Comparison of ENCODE assay signal across 1 cellular context in genomic region chr3:38117748-38118420, GRCh38.
TF ChIP-seq lines count a peak whose summit lies in the region.

No MANE protein-coding gene starts in this region.

TF ChIP-seq in HepG2, 621 proteins besides CTCF, POLR2A, EP300 and RAD21 (continued from another document and continues in another):
- TF ChIP-seq, protein P1, sequence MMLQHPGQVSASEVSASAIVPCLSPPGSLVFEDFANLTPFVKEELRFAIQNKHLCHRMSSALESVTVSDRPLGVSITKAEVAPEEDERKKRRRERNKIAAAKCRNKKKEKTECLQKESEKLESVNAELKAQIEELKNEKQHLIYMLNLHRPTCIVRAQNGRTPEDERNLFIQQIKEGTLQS (CRISPR knock-in tag; IDR thresholded peaks at IDR 0.05): no peak
- no peak for TF ChIP-seq ZNF747 (CRISPR knock-in tag; IDR thresholded peaks at IDR 0.05; ENCODE audit: borderline replicate concordance)
- TF ChIP-seq RNF219 (CRISPR knock-in tag; IDR thresholded peaks at IDR 0.05): no peak
- TF ChIP-seq, protein P2, sequence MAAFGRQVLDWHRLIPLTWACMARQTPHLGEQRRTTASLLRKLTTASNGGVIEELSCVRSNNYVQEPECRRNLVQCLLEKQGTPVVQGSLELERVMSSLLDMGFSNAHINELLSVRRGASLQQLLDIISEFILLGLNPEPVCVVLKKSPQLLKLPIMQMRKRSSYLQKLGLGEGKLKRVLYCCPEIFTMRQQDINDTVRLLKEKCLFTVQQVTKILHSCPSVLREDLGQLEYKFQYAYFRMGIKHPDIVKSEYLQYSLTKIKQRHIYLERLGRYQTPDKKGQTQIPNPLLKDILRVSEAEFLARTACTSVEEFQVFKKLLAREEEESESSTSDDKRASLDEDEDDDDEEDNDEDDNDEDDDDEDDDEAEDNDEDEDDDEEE (CRISPR knock-in tag; IDR thresholded peaks at IDR 0.05): peak; percentile 76; the same call in 1 of the 2 replicates
- TF ChIP-seq NFIC (IDR thresholded peaks at IDR 0.05; ENCODE audit: low read length): peak; percentile 22; the same call in 1 of the 2 replicates
- TF ChIP-seq ZNF790 (CRISPR knock-in tag; IDR thresholded peaks at IDR 0.05; ENCODE audit: borderline replicate concordance): no peak
- no peak; the same call in 1 of the 2 replicates for TF ChIP-seq CEBPG (CRISPR knock-in tag; IDR thresholded peaks at IDR 0.05)
- TF ChIP-seq NR2C2 (CRISPR knock-in tag; IDR thresholded peaks at IDR 0.05; ENCODE audit: borderline replicate concordance): peak; percentile 35; the same call in 1 of the 2 replicates
- TF ChIP-seq ZNF343 (CRISPR knock-in tag; IDR thresholded peaks at IDR 0.05): no peak
- peak; percentile 93 for TF ChIP-seq AGO2 (optimal IDR thresholded peaks at IDR 0.05; ENCODE audit: low read depth, low read length)
- peak; percentile 41; the same call in 1 of the 2 replicates for TF ChIP-seq MXD4 (CRISPR knock-in tag; IDR thresholded peaks at IDR 0.05)
- no peak for TF ChIP-seq ZNF598 (CRISPR knock-in tag; IDR thresholded peaks at IDR 0.05; ENCODE audit: borderline replicate concordance)
- TF ChIP-seq, protein P3, sequence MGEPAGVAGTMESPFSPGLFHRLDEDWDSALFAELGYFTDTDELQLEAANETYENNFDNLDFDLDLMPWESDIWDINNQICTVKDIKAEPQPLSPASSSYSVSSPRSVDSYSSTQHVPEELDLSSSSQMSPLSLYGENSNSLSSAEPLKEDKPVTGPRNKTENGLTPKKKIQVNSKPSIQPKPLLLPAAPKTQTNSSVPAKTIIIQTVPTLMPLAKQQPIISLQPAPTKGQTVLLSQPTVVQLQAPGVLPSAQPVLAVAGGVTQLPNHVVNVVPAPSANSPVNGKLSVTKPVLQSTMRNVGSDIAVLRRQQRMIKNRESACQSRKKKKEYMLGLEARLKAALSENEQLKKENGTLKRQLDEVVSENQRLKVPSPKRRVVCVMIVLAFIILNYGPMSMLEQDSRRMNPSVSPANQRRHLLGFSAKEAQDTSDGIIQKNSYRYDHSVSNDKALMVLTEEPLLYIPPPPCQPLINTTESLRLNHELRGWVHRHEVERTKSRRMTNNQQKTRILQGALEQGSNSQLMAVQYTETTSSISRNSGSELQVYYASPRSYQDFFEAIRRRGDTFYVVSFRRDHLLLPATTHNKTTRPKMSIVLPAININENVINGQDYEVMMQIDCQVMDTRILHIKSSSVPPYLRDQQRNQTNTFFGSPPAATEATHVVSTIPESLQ (CRISPR knock-in tag; conservative IDR thresholded peaks at IDR 0.05): no peak
- no peak for TF ChIP-seq GLI4 (CRISPR knock-in tag; IDR thresholded peaks at IDR 0.05; ENCODE audit: borderline replicate concordance)
- 0 out of 2 replicates have a peak, but pooled peaks have one; percentile 30 for TF ChIP-seq THAP11 (CRISPR knock-in tag; IDR thresholded peaks at IDR 0.05)
- TF ChIP-seq SOX13 (IDR thresholded peaks at IDR 0.05): peak; percentile 6; the same call in 1 of the 2 replicates
- TF ChIP-seq SOX13 (CRISPR knock-in tag; conservative IDR thresholded peaks at IDR 0.05 in 1 of 2, IDR thresholded peaks at IDR 0.05 in 1 of 2): no peak
- peak; percentile 9 for TF ChIP-seq SKI (IDR thresholded peaks at IDR 0.05; ENCODE audit: partially characterized antibody)
- TF ChIP-seq, protein P4, sequence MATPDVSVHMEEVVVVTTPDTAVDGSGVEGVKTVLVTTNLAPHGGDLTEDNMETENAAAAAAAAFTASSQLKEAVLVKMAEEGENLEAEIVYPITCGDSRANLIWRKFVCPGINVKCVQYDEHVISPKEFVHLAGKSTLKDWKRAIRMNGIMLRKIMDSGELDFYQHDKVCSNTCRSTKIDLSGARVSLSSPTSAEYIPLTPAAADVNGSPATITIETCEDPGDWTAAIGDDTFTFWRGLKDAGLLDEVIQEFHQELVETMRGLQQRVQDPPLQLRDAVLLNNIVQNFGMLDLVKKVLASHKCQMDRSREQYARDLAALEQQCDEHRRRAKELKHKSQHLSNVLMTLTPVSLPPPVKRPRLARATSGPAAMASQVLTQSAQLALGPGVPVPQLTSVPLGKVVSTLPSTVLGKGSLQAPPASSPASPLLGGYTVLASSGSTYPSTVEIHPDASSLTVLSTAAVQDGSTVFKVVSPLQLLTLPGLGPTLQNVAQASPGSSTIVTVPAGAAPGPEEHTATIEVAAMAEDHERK (CRISPR knock-in tag; IDR thresholded peaks at IDR 0.05; ENCODE audit: low read depth): no peak
- TF ChIP-seq, protein P5, sequence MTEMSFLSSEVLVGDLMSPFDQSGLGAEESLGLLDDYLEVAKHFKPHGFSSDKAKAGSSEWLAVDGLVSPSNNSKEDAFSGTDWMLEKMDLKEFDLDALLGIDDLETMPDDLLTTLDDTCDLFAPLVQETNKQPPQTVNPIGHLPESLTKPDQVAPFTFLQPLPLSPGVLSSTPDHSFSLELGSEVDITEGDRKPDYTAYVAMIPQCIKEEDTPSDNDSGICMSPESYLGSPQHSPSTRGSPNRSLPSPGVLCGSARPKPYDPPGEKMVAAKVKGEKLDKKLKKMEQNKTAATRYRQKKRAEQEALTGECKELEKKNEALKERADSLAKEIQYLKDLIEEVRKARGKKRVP (CRISPR knock-in tag; IDR thresholded peaks at IDR 0.05): no peak; a peak in 1 of 4 replicates
- TF ChIP-seq ZEB1 (IDR thresholded peaks at IDR 0.05; ENCODE audit: insufficient replicate concordance, low read depth): no peak
- no peak for TF ChIP-seq TP53 (CRISPR knock-in tag; conservative IDR thresholded peaks at IDR 0.05)
- TF ChIP-seq, protein P6, sequence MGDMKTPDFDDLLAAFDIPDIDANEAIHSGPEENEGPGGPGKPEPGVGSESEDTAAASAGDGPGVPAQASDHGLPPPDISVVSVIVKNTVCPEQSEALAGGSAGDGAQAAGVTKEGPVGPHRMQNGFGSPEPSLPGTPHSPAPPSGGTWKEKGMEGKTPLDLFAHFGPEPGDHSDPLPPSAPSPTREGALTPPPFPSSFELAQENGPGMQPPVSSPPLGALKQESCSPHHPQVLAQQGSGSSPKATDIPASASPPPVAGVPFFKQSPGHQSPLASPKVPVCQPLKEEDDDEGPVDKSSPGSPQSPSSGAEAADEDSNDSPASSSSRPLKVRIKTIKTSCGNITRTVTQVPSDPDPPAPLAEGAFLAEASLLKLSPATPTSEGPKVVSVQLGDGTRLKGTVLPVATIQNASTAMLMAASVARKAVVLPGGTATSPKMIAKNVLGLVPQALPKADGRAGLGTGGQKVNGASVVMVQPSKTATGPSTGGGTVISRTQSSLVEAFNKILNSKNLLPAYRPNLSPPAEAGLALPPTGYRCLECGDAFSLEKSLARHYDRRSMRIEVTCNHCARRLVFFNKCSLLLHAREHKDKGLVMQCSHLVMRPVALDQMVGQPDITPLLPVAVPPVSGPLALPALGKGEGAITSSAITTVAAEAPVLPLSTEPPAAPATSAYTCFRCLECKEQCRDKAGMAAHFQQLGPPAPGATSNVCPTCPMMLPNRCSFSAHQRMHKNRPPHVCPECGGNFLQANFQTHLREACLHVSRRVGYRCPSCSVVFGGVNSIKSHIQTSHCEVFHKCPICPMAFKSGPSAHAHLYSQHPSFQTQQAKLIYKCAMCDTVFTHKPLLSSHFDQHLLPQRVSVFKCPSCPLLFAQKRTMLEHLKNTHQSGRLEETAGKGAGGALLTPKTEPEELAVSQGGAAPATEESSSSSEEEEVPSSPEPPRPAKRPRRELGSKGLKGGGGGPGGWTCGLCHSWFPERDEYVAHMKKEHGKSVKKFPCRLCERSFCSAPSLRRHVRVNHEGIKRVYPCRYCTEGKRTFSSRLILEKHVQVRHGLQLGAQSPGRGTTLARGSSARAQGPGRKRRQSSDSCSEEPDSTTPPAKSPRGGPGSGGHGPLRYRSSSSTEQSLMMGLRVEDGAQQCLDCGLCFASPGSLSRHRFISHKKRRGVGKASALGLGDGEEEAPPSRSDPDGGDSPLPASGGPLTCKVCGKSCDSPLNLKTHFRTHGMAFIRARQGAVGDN (CRISPR knock-in tag; IDR thresholded peaks at IDR 0.05): peak; percentile 81
- TF ChIP-seq ZNF567 (CRISPR knock-in tag; IDR thresholded peaks at IDR 0.05; ENCODE audit: borderline replicate concordance): no peak
- no peak for TF ChIP-seq ZNF644 (CRISPR knock-in tag; IDR thresholded peaks at IDR 0.05; ENCODE audit: low read depth)
- TF ChIP-seq, protein P7, sequence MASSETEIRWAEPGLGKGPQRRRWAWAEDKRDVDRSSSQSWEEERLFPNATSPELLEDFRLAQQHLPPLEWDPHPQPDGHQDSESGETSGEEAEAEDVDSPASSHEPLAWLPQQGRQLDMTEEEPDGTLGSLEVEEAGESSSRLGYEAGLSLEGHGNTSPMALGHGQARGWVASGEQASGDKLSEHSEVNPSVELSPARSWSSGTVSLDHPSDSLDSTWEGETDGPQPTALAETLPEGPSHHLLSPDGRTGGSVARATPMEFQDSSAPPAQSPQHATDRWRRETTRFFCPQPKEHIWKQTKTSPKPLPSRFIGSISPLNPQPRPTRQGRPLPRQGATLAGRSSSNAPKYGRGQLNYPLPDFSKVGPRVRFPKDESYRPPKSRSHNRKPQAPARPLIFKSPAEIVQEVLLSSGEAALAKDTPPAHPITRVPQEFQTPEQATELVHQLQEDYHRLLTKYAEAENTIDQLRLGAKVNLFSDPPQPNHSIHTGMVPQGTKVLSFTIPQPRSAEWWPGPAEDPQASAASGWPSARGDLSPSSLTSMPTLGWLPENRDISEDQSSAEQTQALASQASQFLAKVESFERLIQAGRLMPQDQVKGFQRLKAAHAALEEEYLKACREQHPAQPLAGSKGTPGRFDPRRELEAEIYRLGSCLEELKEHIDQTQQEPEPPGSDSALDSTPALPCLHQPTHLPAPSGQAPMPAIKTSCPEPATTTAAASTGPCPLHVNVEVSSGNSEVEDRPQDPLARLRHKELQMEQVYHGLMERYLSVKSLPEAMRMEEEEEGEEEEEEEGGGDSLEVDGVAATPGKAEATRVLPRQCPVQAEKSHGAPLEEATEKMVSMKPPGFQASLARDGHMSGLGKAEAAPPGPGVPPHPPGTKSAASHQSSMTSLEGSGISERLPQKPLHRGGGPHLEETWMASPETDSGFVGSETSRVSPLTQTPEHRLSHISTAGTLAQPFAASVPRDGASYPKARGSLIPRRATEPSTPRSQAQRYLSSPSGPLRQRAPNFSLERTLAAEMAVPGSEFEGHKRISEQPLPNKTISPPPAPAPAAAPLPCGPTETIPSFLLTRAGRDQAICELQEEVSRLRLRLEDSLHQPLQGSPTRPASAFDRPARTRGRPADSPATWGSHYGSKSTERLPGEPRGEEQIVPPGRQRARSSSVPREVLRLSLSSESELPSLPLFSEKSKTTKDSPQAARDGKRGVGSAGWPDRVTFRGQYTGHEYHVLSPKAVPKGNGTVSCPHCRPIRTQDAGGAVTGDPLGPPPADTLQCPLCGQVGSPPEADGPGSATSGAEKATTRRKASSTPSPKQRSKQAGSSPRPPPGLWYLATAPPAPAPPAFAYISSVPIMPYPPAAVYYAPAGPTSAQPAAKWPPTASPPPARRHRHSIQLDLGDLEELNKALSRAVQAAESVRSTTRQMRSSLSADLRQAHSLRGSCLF (CRISPR knock-in tag; IDR thresholded peaks at IDR 0.05; ENCODE audit: borderline replicate concordance): no peak
- no peak for TF ChIP-seq ZNF703 (CRISPR knock-in tag; IDR thresholded peaks at IDR 0.05; ENCODE audit: borderline replicate concordance)
- TF ChIP-seq PREB (CRISPR knock-in tag; IDR thresholded peaks at IDR 0.05): no peak
- no peak for TF ChIP-seq STAT6 (CRISPR knock-in tag; IDR thresholded peaks at IDR 0.05; ENCODE audit: borderline replicate concordance)
- no peak for TF ChIP-seq TBP (CRISPR knock-in tag; IDR thresholded peaks at IDR 0.05)
- TF ChIP-seq ZNF235 (CRISPR knock-in tag; IDR thresholded peaks at IDR 0.05; ENCODE audit: borderline replicate concordance): no peak
- no peak for TF ChIP-seq FOXM1 (CRISPR knock-in tag; IDR thresholded peaks at IDR 0.05)
- no peak for TF ChIP-seq TSC22D2 (CRISPR knock-in tag; IDR thresholded peaks at IDR 0.05; ENCODE audit: borderline replicate concordance)
- peak; percentile 73 for TF ChIP-seq MAX (IDR thresholded peaks at IDR 0.05)
- TF ChIP-seq ZNF274 (CRISPR knock-in tag; IDR thresholded peaks at IDR 0.05): no peak
- TF ChIP-seq MED1 (CRISPR knock-in tag; IDR thresholded peaks at IDR 0.05): peak; percentile 52; the same call in 1 of the 2 replicates
- peak; percentile 45; the same call in 1 of the 2 replicates for TF ChIP-seq ZBTB7B (CRISPR knock-in tag; IDR thresholded peaks at IDR 0.05)
